28 cellular contexts compared by ENCODE assay signal in genomic region chr2:235996419-235996818, GRCh38.
A peak's percentile ranks its signal among the peaks of the same experiment; 100 is the strongest.
DNase-seq lines count a peak whose midpoint lies in the region; ATAC-seq and TF ChIP-seq lines count a peak whose summit lies in the region.
"Had no signal": no experiment of that assay in that cellular context is flagged by ENCODE, and none has a peak within 500 bp of the region (broad histone marks: within the 10 kb centered on the region; RNA-seq: fewer than 3 reads in every experiment).

No MANE protein-coding gene starts in this region.

- no peaks in the 10 kb centered on the region for H3K4me1 Mint-ChIP-seq in MCF 10A (ENCODE audit: insufficient read depth, unreplicated experiment)
- H3K4me1 Mint-ChIP-seq: CD4-positive, CD25-positive, alpha-beta regulatory T cell had no signal

- H3K27ac ChIP-seq in heart left ventricle (no peak overlapping the region), left ventricle myocardium inferior (replicated peaks) (no peak overlapping the region), spleen (no peak overlapping the region), psoas muscle (no peak overlapping the region)
- H3K27ac ChIP-seq: 22Rv1, GM23248, HL-60, KMS-11, RWPE1 had no signal

- no peak overlapping the region for H3K4me3 Mint-ChIP-seq in MCF 10A (ENCODE audit: unreplicated experiment)
- H3K4me3 Mint-ChIP-seq: CD4-positive, CD25-positive, alpha-beta regulatory T cell; H9; T-helper 1 cell treated with Interleukin-12 subunit alpha and Interleukin-12 subunit beta and Interleukin-4 antibody, amounts not matched to agents 30 μg/mL and 1 μg/mL, for 36 hours had no signal

- BruUV-seq in MCF 10A (replicated peaks; lab: Mats Ljungman, UMichigan): no TSS peak

- POLR2A ChIA-PET in MCF 10A (lab: Yijun Ruan, JAX): no interaction called here

- TF ChIP-seq POLR2A in heart left ventricle (IDR thresholded peaks at IDR 0.05) (no peak), spleen (IDR thresholded peaks at IDR 0.05) (no peak)

- H3K9me3 ChIP-seq in heart left ventricle (no peaks in the 10 kb centered on the region), left ventricle myocardium inferior (replicated peaks) (no peaks in the 10 kb centered on the region), spleen (no peaks in the 10 kb centered on the region), psoas muscle (no peaks in the 10 kb centered on the region)

- H3K27me3 ChIP-seq in heart left ventricle (no peaks in the 10 kb centered on the region), left ventricle myocardium inferior (ENCODE audit: low read depth) (no peaks in the 10 kb centered on the region), spleen (replicated peaks in 1 of 7) (no peaks in the 10 kb centered on the region), psoas muscle (ENCODE audit: insufficient read depth in 3 of 3, low read length in 2 of 3) (no peaks in the 10 kb centered on the region)

- ATAC-seq in heart left ventricle (peak in 3 of 4 donors; percentile 61 to 91 (median 80)), psoas muscle (no peak)
- ATAC-seq: GM12878 had no signal

- H3K9me3 Mint-ChIP-seq in MCF 10A (ENCODE audit: unreplicated experiment): no peaks in the 10 kb centered on the region
- H3K9me3 Mint-ChIP-seq: H9; T-helper 1 cell treated with Interleukin-12 subunit alpha and Interleukin-12 subunit beta and Interleukin-4 antibody, amounts not matched to agents 30 μg/mL and 1 μg/mL, for 36 hours had no signal

- DNase-seq in DMS 273 (lab: John Stamatoyannopoulos, UW; ENCODE audit: unreplicated experiment) (peak; percentile 57), DMS 273 treated with DMSO at 0.1 percent for 48 hours (lab: John Stamatoyannopoulos, UW) (no peak), heart left ventricle (peak in 2 of 5 donors; percentile 44 to 54), left ventricle myocardium inferior (no peak), NCI-H2171 (lab: John Stamatoyannopoulos, UW) (peak; percentile 14), spleen (peak; percentile 57), MCF 10A (ENCODE audit: unreplicated experiment) (no peak), psoas muscle (no peak)
- DNase-seq: ACHN; CD4-positive, CD25-positive, alpha-beta regulatory T cell; GDM1; GM23248; NCI-H1048; NCI-H1417; NCI-H1930; NCI-H2227 treated with DMSO at 0.1 percent for 48 hours; NCI-H748 treated with DMSO at 0.1 percent for 48 hours; NK-92 treated with Interleukin-12 subunit alpha and Interleukin-12 subunit beta, amount 100 ng/mL, for 24 hours; SHP77 treated with DMSO at 0.1 percent for 48 hours; SW 1271 had no signal

- WGBS in heart left ventricle, 4 donors: 63 to 72% (median 65%) methylated on average over 5 of the region's 5 CpGs
- WGBS in spleen, 5 donors: 79 to 89% (median 88%) methylated on average over 5 of the region's 5 CpGs
- WGBS in psoas muscle, 3 donors: 85 to 88% (median 86%) methylated on average over 5 of the region's 5 CpGs

- CTCF ChIA-PET in MCF 10A (lab: Yijun Ruan, JAX): interaction anchor here (0.6 kb wide), 1 partner anchor 186 kb away, joined by 3 read pairs; no protein-coding TSS in a partner anchor

- H3K4me3 ChIP-seq in heart left ventricle (no peak overlapping the region), left ventricle myocardium inferior (no peak overlapping the region), spleen (no peak overlapping the region), psoas muscle (no peak overlapping the region)
- H3K4me3 ChIP-seq: GM12878, GM23248 had no signal

- peaks cover 8% of the 10 kb centered on the region for H3K36me3 Mint-ChIP-seq in MCF 10A (ENCODE audit: insufficient read depth, unreplicated experiment)
- H3K36me3 Mint-ChIP-seq: CD4-positive, CD25-positive, alpha-beta regulatory T cell; IgD-negative memory B cell had no signal

- H3K27ac Mint-ChIP-seq in MCF 10A (ENCODE audit: low read depth, unreplicated experiment): no peak overlapping the region
- H3K27ac Mint-ChIP-seq: CD4-positive, CD25-positive, alpha-beta regulatory T cell; IgD-negative memory B cell; T-helper 1 cell treated with Interleukin-12 subunit alpha and Interleukin-12 subunit beta and Interleukin-4 antibody, amounts not matched to agents 30 μg/mL and 1 μg/mL, for 36 hours had no signal

- H3K36me3 ChIP-seq in heart left ventricle: no peaks in the 10 kb centered on the region
- no peaks in the 10 kb centered on the region for H3K36me3 ChIP-seq in left ventricle myocardium inferior
- no peaks in the 10 kb centered on the region for H3K36me3 ChIP-seq in spleen
- H3K36me3 ChIP-seq in psoas muscle (ENCODE audit: insufficient read depth in 1 of 2, low read depth in 1 of 2): no peaks in the 10 kb centered on the region

- intact Hi-C loops in heart left ventricle (cut with DNase I): no loop called here
- intact Hi-C loops in left ventricle myocardium inferior (cut with micrococcal nuclease): no loop called here
- intact Hi-C loops in spleen (cut with DNase I; ENCODE audit: low total_unique reads): no loop called here
- intact Hi-C loops in MCF 10A (cut with micrococcal nuclease): no loop called here
- intact Hi-C loops in psoas muscle (cut with DNase I): no loop called here

- H3K27me3 Mint-ChIP-seq in MCF 10A (ENCODE audit: insufficient read depth, unreplicated experiment): no peaks in the 10 kb centered on the region

- H3K4me1 ChIP-seq in heart left ventricle (no peaks in the 10 kb centered on the region), left ventricle myocardium inferior (no peaks in the 10 kb centered on the region), spleen (peaks cover 0 to 11% (median 0%) of the 10 kb centered on the region in 6 donors), psoas muscle (no peaks in the 10 kb centered on the region)

- TF ChIP-seq CTCF in heart left ventricle (IDR thresholded peaks at IDR 0.05) (no peak), left ventricle myocardium inferior (IDR thresholded peaks at IDR 0.05; ENCODE audit: borderline replicate concordance) (no peak), spleen (IDR thresholded peaks at IDR 0.05 in 8 of 11, conservative IDR thresholded peaks at IDR 0.05 in 3 of 11) (no peak), MCF 10A (IDR thresholded peaks at IDR 0.05; ENCODE audit: unreplicated experiment) (no peak), psoas muscle (IDR thresholded peaks at IDR 0.05) (no peak)

Comparison
In these comparisons a context has a peak if more than half of its experiments do, and no peak if none do; other contexts are left out.
1. DNase-seq: peak in DMS 273 (single experiment), NCI-H2171 (single experiment) and spleen (single experiment); none in DMS 273 treated with DMSO at 0.1 percent for 48 hours (single experiment), left ventricle myocardium inferior (single experiment), MCF 10A (single experiment) and psoas muscle (0 of 2).
2. ATAC-seq: peak in heart left ventricle (3 of 4); none in psoas muscle (0 of 4).